In genomic region chrX:71111141-71111843, GRCh38 we compare ENCODE assay signal across 8 cellular contexts. TPM values are rescaled to one million over a fixed set of nuclear protein-coding genes. Genes with fewer than 3 reads are reported as not detected.
DNase-seq lines count a peak whose midpoint lies in the region; ATAC-seq lines count a peak whose summit lies in the region.

Gene IL2RG, minus strand, starts transcription at chrX:71111577. Its CDS starts 38 bp downstream, at chrX:71111539.

- peak within 1 kb of the TSS; percentile 47 for H3K9ac ChIP-seq in mucosa of stomach (ENCODE audit: low read length)

- WGBS in aorta, 2 donors: 50 to 72% methylated on average over 7 to 8 of the region's 8 CpGs

- H3K36me3 ChIP-seq in CD4-positive, CD25-positive, alpha-beta regulatory T cell (ENCODE audit: control insufficient read depth, insufficient read depth, low read length): peaks cover 15% of the 10 kb centered on the region
- H3K36me3 ChIP-seq in mucosa of stomach (ENCODE audit: control insufficient read depth, insufficient read depth, low read length) (no peaks in the 10 kb centered on the region), aorta (ENCODE audit: control insufficient read depth in 1 of 2, insufficient read depth in 2 of 2, low read length in 1 of 2) (no peaks in the 10 kb centered on the region)

- no peaks in the 10 kb centered on the region for H3K27me3 ChIP-seq in CD4-positive, CD25-positive, alpha-beta regulatory T cell (ENCODE audit: control insufficient read depth, insufficient read depth, low read length)
- H3K27me3 ChIP-seq in mucosa of stomach (ENCODE audit: control insufficient read depth, insufficient read depth, low read length) (no peaks in the 10 kb centered on the region), aorta (ENCODE audit: control insufficient read depth in 1 of 2, insufficient read depth in 2 of 2, low read length in 1 of 2) (no peaks in the 10 kb centered on the region)

- ATAC-seq in CD4-positive, CD25-positive, alpha-beta regulatory T cell (ENCODE audit: low read depth in 2 of 2): peak; percentile 93 to 96
- peak; percentile 87 for ATAC-seq in GM21360 (IDR thresholded peaks at IDR 0.05; ENCODE audit: unreplicated experiment)
- ATAC-seq in aorta (ENCODE audit: low FRiP score): peak; percentile 36

- H3K9me3 Mint-ChIP-seq in CD4-positive, CD25-positive, alpha-beta regulatory T cell: no peaks in the 10 kb centered on the region

- peaks cover 40% of the 10 kb centered on the region for H3K36me3 Mint-ChIP-seq in CD4-positive, CD25-positive, alpha-beta regulatory T cell

- in situ Hi-C loops in KBM-7 (cut with MboI; ENCODE audit: low pct_unique_long_range_greater_than_20kb, low sequenced_read_pairs): no loop called here

- H3K27me3 Mint-ChIP-seq in CD4-positive, CD25-positive, alpha-beta regulatory T cell: no peaks in the 10 kb centered on the region

- H3K4me1 Mint-ChIP-seq in CD4-positive, CD25-positive, alpha-beta regulatory T cell: peaks cover 0 to 72% (median 14%) of the 10 kb centered on the region in 4 donors

- intact Hi-C loops in aorta (cut with DNase I): no loop called here

- peak within 1 kb of the TSS; percentile 99 for H3K27ac ChIP-seq in CD4-positive, CD25-positive, alpha-beta regulatory T cell (ENCODE audit: insufficient read depth, low read length, poor library complexity, severe bottlenecking)
- H3K27ac ChIP-seq in aorta (ENCODE audit: low read depth in 1 of 2, low read length in 2 of 2) (no peak within 1 kb of the TSS), caudate nucleus (ENCODE audit: low read depth, low read length) (no peak within 1 kb of the TSS)

- H3K9me3 ChIP-seq in CD4-positive, CD25-positive, alpha-beta regulatory T cell (ENCODE audit: control insufficient read depth in 2 of 2, low read length in 2 of 2): no peaks in the 10 kb centered on the region
- H3K9me3 ChIP-seq in mucosa of stomach (ENCODE audit: control insufficient read depth, low read length) (no peaks in the 10 kb centered on the region), aorta (ENCODE audit: control insufficient read depth, low read length) (no peaks in the 10 kb centered on the region)

- peak within 1 kb of the TSS; percentile 98 to 100 (median 99) for H3K27ac Mint-ChIP-seq in CD4-positive, CD25-positive, alpha-beta regulatory T cell

- peak within 1 kb of the TSS; percentile 96 for H3K4me3 ChIP-seq in CD4-positive, CD25-positive, alpha-beta regulatory T cell (ENCODE audit: low read depth, low read length)
- H3K4me3 ChIP-seq in mucosa of stomach (ENCODE audit: low read length) (no peak within 1 kb of the TSS), aorta (ENCODE audit: low read length in 2 of 2) (no peak within 1 kb of the TSS)

- peaks cover 64% of the 10 kb centered on the region for H3K4me1 ChIP-seq in CD4-positive, CD25-positive, alpha-beta regulatory T cell (ENCODE audit: control insufficient read depth, insufficient read depth, low read length, poor library complexity, severe bottlenecking)
- peaks cover 12% of the 10 kb centered on the region for H3K4me1 ChIP-seq in mucosa of stomach (ENCODE audit: control insufficient read depth, insufficient read depth, low read length)
- no peaks in the 10 kb centered on the region for H3K4me1 ChIP-seq in aorta (ENCODE audit: control insufficient read depth in 1 of 2, insufficient read depth in 2 of 2, low read length in 2 of 2)

- peak within 1 kb of the TSS; percentile 89 to 98 (median 93) for H3K4me3 Mint-ChIP-seq in CD4-positive, CD25-positive, alpha-beta regulatory T cell

- DNase-seq in CD4-positive, CD25-positive, alpha-beta regulatory T cell: peak; percentile 77 to 95 (median 90)
- DNase-seq in KBM-7 (peak; percentile 80), aorta (no peak), HPDE6-E6E7 (ENCODE audit: extremely low spot score) (no peak), caudate nucleus (lab: John Stamatoyannopoulos, UW) (no peak)
- DNase-seq in activated CD8-positive, alpha-beta memory T cell treated with anti-CD3 and anti-CD28 coated beads for 4 hours (ENCODE audit: low read depth in 2 of 2): peak; percentile 66 to 72

RNA-seq across cellular contexts. Expression of gene IL2RG, which starts in this region (rescaled TPM):
- 504 TPM for total RNA-seq in CD4-positive, CD25-positive, alpha-beta regulatory T cell
- polyA plus RNA-seq in CD4-positive, CD25-positive, alpha-beta regulatory T cell: 1,000 to 10,000 TPM in 3 of 4 donors, 100 to 1,000 TPM in 1; 997 to 1,278 (median 1,072) TPM
- total RNA-seq in aorta: 1 to 10 TPM; 4.4 to 7.1 TPM
- polyA plus RNA-seq in aorta: 1 to 10 TPM; 1.4 to 7.6 TPM

Comparison
In these comparisons a context has a peak if more than half of its experiments do, and no peak if none do; other contexts are left out.
1. RNA of gene IL2RG (total RNA-seq): 504 TPM in CD4-positive, CD25-positive, alpha-beta regulatory T cell (single experiment); 4.4 to 7.1 TPM in aorta; every median in the first group is over 10 times any median in the second.
2. RNA of gene IL2RG (polyA plus RNA-seq): 997 to 1,278 TPM in CD4-positive, CD25-positive, alpha-beta regulatory T cell; 1.4 to 7.6 TPM in aorta; every median in the first group is over 100 times any median in the second.
3. ATAC-seq: peak in every context shown above with its lines; median percentile 94 in CD4-positive, CD25-positive, alpha-beta regulatory T cell; 87 in GM21360; 36 in aorta.
4. DNase-seq: peak in CD4-positive, CD25-positive, alpha-beta regulatory T cell (3 of 3), KBM-7 (single experiment) and activated CD8-positive, alpha-beta memory T cell treated with anti-CD3 and anti-CD28 coated beads for 4 hours (2 of 2); none in aorta (0 of 2), HPDE6-E6E7 (single experiment) and caudate nucleus (0 of 61).